ENCODE assay signal across 21 cellular contexts in genomic region chr20:24936526-24937407, GRCh38. TPM values are rescaled to one million over a fixed set of nuclear protein-coding genes. Genes with fewer than 3 reads are reported as not detected.
DNase-seq lines count a peak whose midpoint lies in the region; ATAC-seq and TF ChIP-seq lines count a peak whose summit lies in the region.
"Had no signal": no experiment of that assay in that cellular context is flagged by ENCODE, and none has a peak within 500 bp of the region (broad histone marks: within the 10 kb centered on the region; RNA-seq: fewer than 3 reads in every experiment).

No MANE protein-coding gene starts in this region.

- WGBS in spleen, 5 donors, result 83 to 88% (median 85%) methylated on average over 3 to 7 of the region's 7 CpGs
- 82% methylated on average over 7 of the region's 7 CpGs for WGBS in right cardiac atrium

- H3K4me3 ChIP-seq in DND-41 (ENCODE audit: low read depth in 1 of 2, low read length in 2 of 2), result no peak overlapping the region
- H3K4me3 ChIP-seq in spleen, result no peak overlapping the region
- H3K4me3 ChIP-seq in right cardiac atrium (ENCODE audit: low read length), result no peak overlapping the region

- H3K27me3 Mint-ChIP-seq in effector memory CD8-positive, alpha-beta T cell, result no peaks in the 10 kb centered on the region
- H3K27me3 Mint-ChIP-seq in glutamatergic neuron (ENCODE audit: unreplicated experiment), result no peaks in the 10 kb centered on the region

- ATAC-seq in DND-41 (ENCODE audit: insufficient read depth, low read depth) (0 out of 3 replicates have a peak, but pooled peaks have one; percentile 44), right cardiac atrium (no peak), GM19328 (IDR thresholded peaks at IDR 0.05; ENCODE audit: unreplicated experiment) (no peak)
- no peak for ATAC-seq in effector memory CD8-positive, alpha-beta T cell (replicated peaks)
- ATAC-seq: PC-3 had no signal

- no peak overlapping the region for H3K4me3 Mint-ChIP-seq in effector memory CD8-positive, alpha-beta T cell
- H3K4me3 Mint-ChIP-seq in glutamatergic neuron (ENCODE audit: unreplicated experiment), result no peak overlapping the region
- H3K4me3 Mint-ChIP-seq: H9 had no signal

- H3K4me2 ChIP-seq in DND-41 (ENCODE audit: insufficient read depth, low read length), result no peak overlapping the region

- no peak for TF ChIP-seq POLR2A in spleen (IDR thresholded peaks at IDR 0.05)

- TF ChIP-seq CTCF in DND-41 (IDR thresholded peaks at IDR 0.05; ENCODE audit: borderline replicate concordance, extremely low read depth, low read length, poor library complexity, severe bottlenecking) (no peak), spleen (IDR thresholded peaks at IDR 0.05 in 8 of 11, conservative IDR thresholded peaks at IDR 0.05 in 3 of 11) (no peak), glutamatergic neuron (IDR thresholded peaks at IDR 0.05; ENCODE audit: partially characterized antibody, unreplicated experiment) (no peak)

- no peak overlapping the region for H3K9ac ChIP-seq in DND-41 (ENCODE audit: low read depth, low read length)

- no peak overlapping the region for H2AFZ ChIP-seq in DND-41 (ENCODE audit: low read depth, low read length)

- H3K9me3 Mint-ChIP-seq in effector memory CD8-positive, alpha-beta T cell, result no peaks in the 10 kb centered on the region
- peaks cover 3% of the 10 kb centered on the region for H3K9me3 Mint-ChIP-seq in glutamatergic neuron (ENCODE audit: unreplicated experiment)

- intact Hi-C loops in spleen (cut with DNase I; ENCODE audit: low total_unique reads), result no loop called here
- intact Hi-C loops in right cardiac atrium (cut with DNase I), result no loop called here

- no peaks in the 10 kb centered on the region for H3K27me3 ChIP-seq in DND-41 (ENCODE audit: insufficient read depth, low read length, poor library complexity)
- H3K27me3 ChIP-seq in spleen (replicated peaks in 1 of 7), result no peaks in the 10 kb centered on the region
- no peaks in the 10 kb centered on the region for H3K27me3 ChIP-seq in right cardiac atrium (ENCODE audit: control insufficient read depth, insufficient read depth)

- peak; percentile 33 for DNase-seq in SKM-1 treated with dmso at 0.1 percent for 144 hours (lab: John Stamatoyannopoulos, UW; ENCODE audit: unreplicated experiment)
- no peak for DNase-seq in SKM-1 (lab: John Stamatoyannopoulos, UW; ENCODE audit: unreplicated experiment)
- DNase-seq in DND-41, result no peak
- DNase-seq in effector memory CD8-positive, alpha-beta T cell, result no peak
- peak; percentile 44 for DNase-seq in spleen
- no peak for DNase-seq in right cardiac atrium
- DNase-seq in glutamatergic neuron, result no peak
- DNase-seq: 8988T, COR-L47, DMS 273 treated with DMSO at 0.1 percent for 48 hours, H9, KBM-7, NCI-H1105 treated with DMSO at 0.1 percent for 48 hours, NCI-H1694 treated with DMSO at 0.1 percent for 48 hours, NCI-H2227 treated with DMSO at 0.1 percent for 48 hours, NCI-H510A treated with DMSO at 0.1 percent for 48 hours, NCI-H774, PC-3, RPMI8226 had no signal

- no peaks in the 10 kb centered on the region for H3K79me2 ChIP-seq in DND-41 (ENCODE audit: insufficient read depth, low read length)

- H3K36me3 ChIP-seq in DND-41 (ENCODE audit: insufficient read depth, low read length), result no peaks in the 10 kb centered on the region
- H3K36me3 ChIP-seq in spleen, result no peaks in the 10 kb centered on the region

- H3K9me3 ChIP-seq in DND-41 (ENCODE audit: insufficient read depth, low read length, severe bottlenecking) (peaks cover 14% of the 10 kb centered on the region), spleen (peaks cover 0 to 25% (median 6%) of the 10 kb centered on the region in 8 donors), right cardiac atrium (ENCODE audit: control insufficient read depth, low read length) (no peaks in the 10 kb centered on the region)

- H3K4me1 ChIP-seq in DND-41 (ENCODE audit: insufficient read depth, low read length) (peaks cover 18% of the 10 kb centered on the region), spleen (peaks cover 0 to 15% (median 0%) of the 10 kb centered on the region in 6 donors), right cardiac atrium (ENCODE audit: control insufficient read depth, insufficient read depth, low read length) (no peaks in the 10 kb centered on the region)

- H3K27ac ChIP-seq in DND-41 (ENCODE audit: low read length) (no peak overlapping the region), spleen (no peak overlapping the region), right cardiac atrium (ENCODE audit: low read length) (no peak overlapping the region)

- peaks cover 28 to 37% of the 10 kb centered on the region in 2 donors for H3K4me1 Mint-ChIP-seq in effector memory CD8-positive, alpha-beta T cell (ENCODE audit: low read depth in 2 of 2)
- no peaks in the 10 kb centered on the region for H3K4me1 Mint-ChIP-seq in glutamatergic neuron (ENCODE audit: low read depth, unreplicated experiment)
- H3K4me1 Mint-ChIP-seq: H9 had no signal

- H3K36me3 Mint-ChIP-seq in effector memory CD8-positive, alpha-beta T cell (ENCODE audit: insufficient read depth), result no peaks in the 10 kb centered on the region
- peaks cover 14% of the 10 kb centered on the region for H3K36me3 Mint-ChIP-seq in glutamatergic neuron (ENCODE audit: unreplicated experiment)

- peak overlapping the region; percentile 41 to 49 for H3K27ac Mint-ChIP-seq in effector memory CD8-positive, alpha-beta T cell
- no peak overlapping the region for H3K27ac Mint-ChIP-seq in glutamatergic neuron (ENCODE audit: unreplicated experiment)
- H3K27ac Mint-ChIP-seq: H9 had no signal

- no peaks in the 10 kb centered on the region for H4K20me1 ChIP-seq in DND-41 (ENCODE audit: insufficient read depth, low read length)

RNA-seq across cellular contexts. Expression of gene CST7, which starts 12.3 kb away (rescaled TPM):
- total RNA-seq in spleen (100 to 1,000 TPM in 3 of 7 donors, 10 to 100 TPM in 4; 51.4 to 298 (median 95.5) TPM), right cardiac atrium (1 to 10 TPM in 2 of 4 donors, under 1 TPM in 2; 0.45 to 1.5 (median 0.90) TPM), glutamatergic neuron (ENCODE audit: unreplicated experiment) (not detected)
- polyA plus RNA-seq in spleen (10 to 100 TPM; 23.1 to 51.6 (median 37.2) TPM), right cardiac atrium (1.1 TPM)
- total RNA-seq: H9, PC-3 had no signal
- polyA plus RNA-seq: AG04450 had no signal

RNA-seq across cellular contexts. Expression of gene APMAP, which starts 55.8 kb away (rescaled TPM):
- total RNA-seq in spleen (100 to 1,000 TPM in 1 of 7 donors, 10 to 100 TPM in 6; 57.9 to 104 (median 78.8) TPM), right cardiac atrium (10 to 100 TPM; 32.8 to 35.1 (median 34.8) TPM), glutamatergic neuron (ENCODE audit: unreplicated experiment) (218 TPM)
- polyA plus RNA-seq in spleen (10 to 100 TPM; 26.5 to 36.0 (median 31.5) TPM), right cardiac atrium (28.0 TPM)

Comparison
In these comparisons a context has a peak if more than half of its experiments do, and no peak if none do; other contexts are left out.
1. DNase-seq: peak in SKM-1 treated with dmso at 0.1 percent for 144 hours (single experiment) and spleen (single experiment); none in SKM-1 (single experiment), DND-41 (single experiment), effector memory CD8-positive, alpha-beta T cell (0 of 3), right cardiac atrium (0 of 3) and glutamatergic neuron (single experiment).
2. RNA of gene CST7, which starts 12.3 kb away (total RNA-seq): 51.4 to 298 TPM in spleen; 0.45 to 1.5 TPM in right cardiac atrium and not detected in glutamatergic neuron (single experiment); every median in the first group is over 10 times any median in the second.